1 cellular context compared by ENCODE assay signal in the genomic region with DNA sequence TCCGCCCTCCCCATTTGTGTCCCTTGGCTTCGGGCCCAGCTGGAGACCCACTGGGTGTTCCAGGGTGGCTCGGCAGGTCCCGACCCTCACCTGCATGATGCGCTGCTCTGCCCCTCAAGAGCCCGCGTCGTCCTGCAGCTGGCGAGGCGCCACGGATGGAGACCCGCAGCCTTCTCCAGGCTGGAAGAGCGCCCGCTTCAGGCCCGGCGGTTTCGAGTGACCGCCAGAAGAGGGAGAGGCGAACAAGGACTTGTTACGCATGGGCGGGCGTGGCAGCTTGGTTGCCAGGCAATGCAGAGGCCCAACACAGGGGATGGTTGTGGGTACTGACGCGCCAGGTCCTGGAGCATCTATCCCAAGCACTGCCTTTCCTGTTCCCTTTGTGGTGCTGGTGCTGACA.
TF ChIP-seq lines count a peak whose summit lies in the region.

A gene with protein sequence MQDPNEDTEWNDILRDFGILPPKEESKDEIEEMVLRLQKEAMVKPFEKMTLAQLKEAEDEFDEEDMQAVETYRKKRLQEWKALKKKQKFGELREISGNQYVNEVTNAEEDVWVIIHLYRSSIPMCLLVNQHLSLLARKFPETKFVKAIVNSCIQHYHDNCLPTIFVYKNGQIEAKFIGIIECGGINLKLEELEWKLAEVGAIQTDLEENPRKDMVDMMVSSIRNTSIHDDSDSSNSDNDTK (minus strand): TSS at position 232 of the 400 bp plus-strand sequence. CDS start 136 bp downstream, at position 96.

TF ChIP-seq in K562, 482 proteins besides CTCF, POLR2A, EP300 and RAD21 (continued from another document):
- TF ChIP-seq, protein P1, sequence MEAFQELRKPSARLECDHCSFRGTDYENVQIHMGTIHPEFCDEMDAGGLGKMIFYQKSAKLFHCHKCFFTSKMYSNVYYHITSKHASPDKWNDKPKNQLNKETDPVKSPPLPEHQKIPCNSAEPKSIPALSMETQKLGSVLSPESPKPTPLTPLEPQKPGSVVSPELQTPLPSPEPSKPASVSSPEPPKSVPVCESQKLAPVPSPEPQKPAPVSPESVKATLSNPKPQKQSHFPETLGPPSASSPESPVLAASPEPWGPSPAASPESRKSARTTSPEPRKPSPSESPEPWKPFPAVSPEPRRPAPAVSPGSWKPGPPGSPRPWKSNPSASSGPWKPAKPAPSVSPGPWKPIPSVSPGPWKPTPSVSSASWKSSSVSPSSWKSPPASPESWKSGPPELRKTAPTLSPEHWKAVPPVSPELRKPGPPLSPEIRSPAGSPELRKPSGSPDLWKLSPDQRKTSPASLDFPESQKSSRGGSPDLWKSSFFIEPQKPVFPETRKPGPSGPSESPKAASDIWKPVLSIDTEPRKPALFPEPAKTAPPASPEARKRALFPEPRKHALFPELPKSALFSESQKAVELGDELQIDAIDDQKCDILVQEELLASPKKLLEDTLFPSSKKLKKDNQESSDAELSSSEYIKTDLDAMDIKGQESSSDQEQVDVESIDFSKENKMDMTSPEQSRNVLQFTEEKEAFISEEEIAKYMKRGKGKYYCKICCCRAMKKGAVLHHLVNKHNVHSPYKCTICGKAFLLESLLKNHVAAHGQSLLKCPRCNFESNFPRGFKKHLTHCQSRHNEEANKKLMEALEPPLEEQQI (IDR thresholded peaks at IDR 0.05) = peak; percentile 38; the same call in 1 of the 2 replicates
- TF ChIP-seq PRMT5 (CRISPR knock-in tag; IDR thresholded peaks at IDR 0.05) (no peak), ZNF143 (CRISPR knock-in tag; IDR thresholded peaks at IDR 0.05) (peak; percentile 42; the same call in 1 of the 2 replicates), ZNF197 (CRISPR knock-in tag; IDR thresholded peaks at IDR 0.05; ENCODE audit: low read depth) (no peak), SP2 (IDR thresholded peaks at IDR 0.05; ENCODE audit: extremely low read depth, low read depth, low read length, poor library complexity, severe bottlenecking) (no peak), TAL1 (IDR thresholded peaks at IDR 0.05) (no peak), CSDE1 (IDR thresholded peaks at IDR 0.05) (no peak), MECOM (CRISPR knock-in tag; IDR thresholded peaks at IDR 0.05) (no peak), ZNF57 (CRISPR knock-in tag; IDR thresholded peaks at IDR 0.05) (no peak), ZNF561 (CRISPR knock-in tag; conservative IDR thresholded peaks at IDR 0.05) (no peak), MTA2 (IDR thresholded peaks at IDR 0.05; ENCODE audit: low read depth) (no peak), MYNN (IDR thresholded peaks at IDR 0.05) (0 out of 2 replicates have a peak, but pooled peaks have one; percentile 10), MYNN (CRISPR knock-in tag; IDR thresholded peaks at IDR 0.05) (no peak), TEAD1 (CRISPR knock-in tag; IDR thresholded peaks at IDR 0.05) (no peak), CEBPB (tag; IDR thresholded peaks at IDR 0.05) (no peak), KLF6 (CRISPR knock-in tag; IDR thresholded peaks at IDR 0.05; ENCODE audit: borderline replicate concordance) (no peak), FOXK1 (CRISPR knock-in tag; IDR thresholded peaks at IDR 0.05; ENCODE audit: borderline replicate concordance) (no peak), CHD2 (IDR thresholded peaks at IDR 0.05; ENCODE audit: low read depth, low read length) (no peak), KLF1 (tag; IDR thresholded peaks at IDR 0.05) (0 out of 2 replicates have a peak, but pooled peaks have one; percentile 24), E2F3 (CRISPR knock-in tag; IDR thresholded peaks at IDR 0.05) (no peak), ZNF121 (CRISPR knock-in tag; conservative IDR thresholded peaks at IDR 0.05) (no peak), NCOA4 (IDR thresholded peaks at IDR 0.05; ENCODE audit: partially characterized antibody) (no peak), ELF2 (CRISPR knock-in tag; IDR thresholded peaks at IDR 0.05) (no peak), SAFB2 (IDR thresholded peaks at IDR 0.05; ENCODE audit: borderline replicate concordance, low read depth, low read length, severe bottlenecking) (no peak), RBM22 (IDR thresholded peaks at IDR 0.05; ENCODE audit: low read depth, low read length, poor library complexity, severe bottlenecking) (peak; percentile 98), TFAM (CRISPR knock-in tag; conservative IDR thresholded peaks at IDR 0.05) (no peak)
- TF ChIP-seq, protein P2, sequence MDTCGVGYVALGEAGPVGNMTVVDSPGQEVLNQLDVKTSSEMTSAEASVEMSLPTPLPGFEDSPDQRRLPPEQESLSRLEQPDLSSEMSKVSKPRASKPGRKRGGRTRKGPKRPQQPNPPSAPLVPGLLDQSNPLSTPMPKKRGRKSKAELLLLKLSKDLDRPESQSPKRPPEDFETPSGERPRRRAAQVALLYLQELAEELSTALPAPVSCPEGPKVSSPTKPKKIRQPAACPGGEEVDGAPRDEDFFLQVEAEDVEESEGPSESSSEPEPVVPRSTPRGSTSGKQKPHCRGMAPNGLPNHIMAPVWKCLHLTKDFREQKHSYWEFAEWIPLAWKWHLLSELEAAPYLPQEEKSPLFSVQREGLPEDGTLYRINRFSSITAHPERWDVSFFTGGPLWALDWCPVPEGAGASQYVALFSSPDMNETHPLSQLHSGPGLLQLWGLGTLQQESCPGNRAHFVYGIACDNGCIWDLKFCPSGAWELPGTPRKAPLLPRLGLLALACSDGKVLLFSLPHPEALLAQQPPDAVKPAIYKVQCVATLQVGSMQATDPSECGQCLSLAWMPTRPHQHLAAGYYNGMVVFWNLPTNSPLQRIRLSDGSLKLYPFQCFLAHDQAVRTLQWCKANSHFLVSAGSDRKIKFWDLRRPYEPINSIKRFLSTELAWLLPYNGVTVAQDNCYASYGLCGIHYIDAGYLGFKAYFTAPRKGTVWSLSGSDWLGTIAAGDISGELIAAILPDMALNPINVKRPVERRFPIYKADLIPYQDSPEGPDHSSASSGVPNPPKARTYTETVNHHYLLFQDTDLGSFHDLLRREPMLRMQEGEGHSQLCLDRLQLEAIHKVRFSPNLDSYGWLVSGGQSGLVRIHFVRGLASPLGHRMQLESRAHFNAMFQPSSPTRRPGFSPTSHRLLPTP (IDR thresholded peaks at IDR 0.05; ENCODE audit: borderline replicate concordance, extremely low read depth, insufficient read length) = no peak
- TF ChIP-seq, protein P3, sequence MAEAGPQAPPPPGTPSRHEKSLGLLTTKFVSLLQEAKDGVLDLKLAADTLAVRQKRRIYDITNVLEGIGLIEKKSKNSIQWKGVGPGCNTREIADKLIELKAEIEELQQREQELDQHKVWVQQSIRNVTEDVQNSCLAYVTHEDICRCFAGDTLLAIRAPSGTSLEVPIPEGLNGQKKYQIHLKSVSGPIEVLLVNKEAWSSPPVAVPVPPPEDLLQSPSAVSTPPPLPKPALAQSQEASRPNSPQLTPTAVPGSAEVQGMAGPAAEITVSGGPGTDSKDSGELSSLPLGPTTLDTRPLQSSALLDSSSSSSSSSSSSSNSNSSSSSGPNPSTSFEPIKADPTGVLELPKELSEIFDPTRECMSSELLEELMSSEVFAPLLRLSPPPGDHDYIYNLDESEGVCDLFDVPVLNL (CRISPR knock-in tag; IDR thresholded peaks at IDR 0.05; ENCODE audit: low read depth) = no peak
- TF ChIP-seq, protein P4, sequence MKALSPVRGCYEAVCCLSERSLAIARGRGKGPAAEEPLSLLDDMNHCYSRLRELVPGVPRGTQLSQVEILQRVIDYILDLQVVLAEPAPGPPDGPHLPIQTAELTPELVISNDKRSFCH (CRISPR knock-in tag; IDR thresholded peaks at IDR 0.05) = no peak
- TF ChIP-seq, protein P4 (tag; IDR thresholded peaks at IDR 0.05) = no peak
- TF ChIP-seq, protein P5, sequence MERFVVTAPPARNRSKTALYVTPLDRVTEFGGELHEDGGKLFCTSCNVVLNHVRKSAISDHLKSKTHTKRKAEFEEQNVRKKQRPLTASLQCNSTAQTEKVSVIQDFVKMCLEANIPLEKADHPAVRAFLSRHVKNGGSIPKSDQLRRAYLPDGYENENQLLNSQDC (CRISPR knock-in tag; IDR thresholded peaks at IDR 0.05) = no peak
- TF ChIP-seq, protein P6, sequence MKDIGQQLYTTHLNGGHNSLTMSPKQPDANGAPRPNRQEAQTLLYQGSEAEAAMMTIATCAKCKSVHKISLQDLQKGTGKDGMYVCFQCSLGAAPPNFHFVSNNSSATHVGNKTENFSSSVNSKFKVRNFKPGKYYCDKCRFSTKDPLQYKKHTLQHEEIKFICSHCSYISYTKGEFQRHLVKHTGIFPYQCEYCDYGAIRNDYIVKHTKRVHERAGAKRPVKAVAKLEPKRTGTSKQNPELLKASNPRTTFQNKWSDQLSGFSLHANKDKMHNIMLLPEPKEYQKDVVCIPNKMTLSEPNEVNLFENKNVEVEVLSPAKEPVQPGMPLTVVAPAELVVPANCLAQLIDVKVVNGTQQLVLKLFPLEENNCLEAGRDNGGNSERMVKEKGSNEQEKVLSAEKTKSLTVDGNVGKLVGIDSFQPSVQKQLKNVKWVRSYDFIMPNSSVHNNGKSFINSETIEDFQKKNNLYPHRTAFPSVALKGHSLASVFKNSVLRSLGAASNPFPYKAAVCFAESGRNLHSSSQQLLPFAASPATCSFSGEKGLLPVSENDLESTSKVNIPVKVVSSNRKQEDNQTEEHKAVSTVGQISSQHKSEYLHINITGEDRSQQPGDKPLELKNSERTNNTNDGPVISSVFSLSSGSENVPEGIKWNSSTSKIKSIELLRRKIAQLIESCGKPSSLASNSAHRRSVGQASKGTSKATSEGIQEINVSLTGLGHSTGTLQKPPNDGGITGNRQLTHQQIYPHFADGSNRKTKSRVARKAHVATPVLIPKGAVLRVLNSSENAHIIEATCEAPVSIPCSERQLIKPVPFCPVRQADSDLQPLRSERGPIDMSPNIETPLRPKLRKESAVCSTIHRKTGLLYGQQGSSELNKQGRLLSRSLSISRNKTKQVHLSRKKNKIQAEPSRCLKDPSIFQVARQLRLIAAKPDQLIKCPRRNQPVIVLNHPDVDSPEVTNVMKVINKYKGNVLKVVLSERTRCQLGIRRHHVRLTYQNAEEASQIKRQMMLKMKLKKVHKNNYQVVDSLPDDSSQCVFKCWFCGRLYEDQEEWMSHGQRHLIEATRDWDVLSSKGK (CRISPR knock-in tag; IDR thresholded peaks at IDR 0.05) = no peak
- TF ChIP-seq, protein P7, sequence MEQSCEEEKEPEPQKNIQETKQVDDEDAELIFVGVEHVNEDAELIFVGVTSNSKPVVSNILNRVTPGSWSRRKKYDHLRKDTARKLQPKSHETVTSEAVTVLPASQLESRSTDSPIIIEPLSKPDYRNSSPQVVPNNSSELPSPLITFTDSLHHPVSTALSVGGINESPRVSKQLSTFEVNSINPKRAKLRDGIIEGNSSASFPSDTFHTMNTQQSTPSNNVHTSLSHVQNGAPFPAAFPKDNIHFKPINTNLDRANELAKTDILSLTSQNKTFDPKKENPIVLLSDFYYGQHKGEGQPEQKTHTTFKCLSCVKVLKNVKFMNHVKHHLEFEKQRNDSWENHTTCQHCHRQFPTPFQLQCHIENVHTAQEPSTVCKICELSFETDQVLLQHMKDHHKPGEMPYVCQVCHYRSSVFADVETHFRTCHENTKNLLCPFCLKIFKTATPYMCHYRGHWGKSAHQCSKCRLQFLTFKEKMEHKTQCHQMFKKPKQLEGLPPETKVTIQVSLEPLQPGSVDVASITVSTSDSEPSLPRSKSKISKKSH (CRISPR knock-in tag; IDR thresholded peaks at IDR 0.05) = no peak
- TF ChIP-seq, protein P8, sequence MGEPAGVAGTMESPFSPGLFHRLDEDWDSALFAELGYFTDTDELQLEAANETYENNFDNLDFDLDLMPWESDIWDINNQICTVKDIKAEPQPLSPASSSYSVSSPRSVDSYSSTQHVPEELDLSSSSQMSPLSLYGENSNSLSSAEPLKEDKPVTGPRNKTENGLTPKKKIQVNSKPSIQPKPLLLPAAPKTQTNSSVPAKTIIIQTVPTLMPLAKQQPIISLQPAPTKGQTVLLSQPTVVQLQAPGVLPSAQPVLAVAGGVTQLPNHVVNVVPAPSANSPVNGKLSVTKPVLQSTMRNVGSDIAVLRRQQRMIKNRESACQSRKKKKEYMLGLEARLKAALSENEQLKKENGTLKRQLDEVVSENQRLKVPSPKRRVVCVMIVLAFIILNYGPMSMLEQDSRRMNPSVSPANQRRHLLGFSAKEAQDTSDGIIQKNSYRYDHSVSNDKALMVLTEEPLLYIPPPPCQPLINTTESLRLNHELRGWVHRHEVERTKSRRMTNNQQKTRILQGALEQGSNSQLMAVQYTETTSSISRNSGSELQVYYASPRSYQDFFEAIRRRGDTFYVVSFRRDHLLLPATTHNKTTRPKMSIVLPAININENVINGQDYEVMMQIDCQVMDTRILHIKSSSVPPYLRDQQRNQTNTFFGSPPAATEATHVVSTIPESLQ (CRISPR knock-in tag; IDR thresholded peaks at IDR 0.05) = no peak
- TF ChIP-seq, protein P9, sequence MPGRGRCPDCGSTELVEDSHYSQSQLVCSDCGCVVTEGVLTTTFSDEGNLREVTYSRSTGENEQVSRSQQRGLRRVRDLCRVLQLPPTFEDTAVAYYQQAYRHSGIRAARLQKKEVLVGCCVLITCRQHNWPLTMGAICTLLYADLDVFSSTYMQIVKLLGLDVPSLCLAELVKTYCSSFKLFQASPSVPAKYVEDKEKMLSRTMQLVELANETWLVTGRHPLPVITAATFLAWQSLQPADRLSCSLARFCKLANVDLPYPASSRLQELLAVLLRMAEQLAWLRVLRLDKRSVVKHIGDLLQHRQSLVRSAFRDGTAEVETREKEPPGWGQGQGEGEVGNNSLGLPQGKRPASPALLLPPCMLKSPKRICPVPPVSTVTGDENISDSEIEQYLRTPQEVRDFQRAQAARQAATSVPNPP (IDR thresholded peaks at IDR 0.05; ENCODE audit: borderline replicate concordance, insufficient read depth, insufficient read length) = no peak
TF ChIP-seq in K562: peak in this region for 10.
